In genomic region chr4:78937837-78938236, GRCh38 we compare ENCODE assay signal across 2 cellular contexts.
TF ChIP-seq lines count a peak whose summit lies in the region.

No MANE protein-coding gene starts in this region.

TF ChIP-seq in HepG2, 621 proteins besides CTCF, POLR2A, EP300 and RAD21:
- TF ChIP-seq, protein P1, sequence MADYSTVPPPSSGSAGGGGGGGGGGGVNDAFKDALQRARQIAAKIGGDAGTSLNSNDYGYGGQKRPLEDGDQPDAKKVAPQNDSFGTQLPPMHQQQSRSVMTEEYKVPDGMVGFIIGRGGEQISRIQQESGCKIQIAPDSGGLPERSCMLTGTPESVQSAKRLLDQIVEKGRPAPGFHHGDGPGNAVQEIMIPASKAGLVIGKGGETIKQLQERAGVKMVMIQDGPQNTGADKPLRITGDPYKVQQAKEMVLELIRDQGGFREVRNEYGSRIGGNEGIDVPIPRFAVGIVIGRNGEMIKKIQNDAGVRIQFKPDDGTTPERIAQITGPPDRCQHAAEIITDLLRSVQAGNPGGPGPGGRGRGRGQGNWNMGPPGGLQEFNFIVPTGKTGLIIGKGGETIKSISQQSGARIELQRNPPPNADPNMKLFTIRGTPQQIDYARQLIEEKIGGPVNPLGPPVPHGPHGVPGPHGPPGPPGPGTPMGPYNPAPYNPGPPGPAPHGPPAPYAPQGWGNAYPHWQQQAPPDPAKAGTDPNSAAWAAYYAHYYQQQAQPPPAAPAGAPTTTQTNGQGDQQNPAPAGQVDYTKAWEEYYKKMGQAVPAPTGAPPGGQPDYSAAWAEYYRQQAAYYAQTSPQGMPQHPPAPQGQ (CRISPR knock-in tag; IDR thresholded peaks at IDR 0.05; ENCODE audit: borderline replicate concordance) = no peak
- TF ChIP-seq NR2F2 (IDR thresholded peaks at IDR 0.05; ENCODE audit: borderline replicate concordance, low read depth) = no peak
- 0 out of 2 replicates have a peak, but pooled peaks have one; percentile 10 for TF ChIP-seq FOSL2 (CRISPR knock-in tag; IDR thresholded peaks at IDR 0.05)
- peak; percentile 38; the same call in 1 of the 2 replicates for TF ChIP-seq CREB1 (IDR thresholded peaks at IDR 0.05)
- no peak for TF ChIP-seq CREB1 (CRISPR knock-in tag; IDR thresholded peaks at IDR 0.05)

TF ChIP-seq in WTC11, 78 proteins besides CTCF, POLR2A, EP300 and RAD21 (continued from another document):
- TF ChIP-seq, protein P2, sequence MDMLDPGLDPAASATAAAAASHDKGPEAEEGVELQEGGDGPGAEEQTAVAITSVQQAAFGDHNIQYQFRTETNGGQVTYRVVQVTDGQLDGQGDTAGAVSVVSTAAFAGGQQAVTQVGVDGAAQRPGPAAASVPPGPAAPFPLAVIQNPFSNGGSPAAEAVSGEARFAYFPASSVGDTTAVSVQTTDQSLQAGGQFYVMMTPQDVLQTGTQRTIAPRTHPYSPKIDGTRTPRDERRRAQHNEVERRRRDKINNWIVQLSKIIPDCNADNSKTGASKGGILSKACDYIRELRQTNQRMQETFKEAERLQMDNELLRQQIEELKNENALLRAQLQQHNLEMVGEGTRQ (CRISPR knock-in tag; IDR thresholded peaks at IDR 0.05) = no peak
